ENCODE assay signal across 1 cellular context in the genomic region with DNA sequence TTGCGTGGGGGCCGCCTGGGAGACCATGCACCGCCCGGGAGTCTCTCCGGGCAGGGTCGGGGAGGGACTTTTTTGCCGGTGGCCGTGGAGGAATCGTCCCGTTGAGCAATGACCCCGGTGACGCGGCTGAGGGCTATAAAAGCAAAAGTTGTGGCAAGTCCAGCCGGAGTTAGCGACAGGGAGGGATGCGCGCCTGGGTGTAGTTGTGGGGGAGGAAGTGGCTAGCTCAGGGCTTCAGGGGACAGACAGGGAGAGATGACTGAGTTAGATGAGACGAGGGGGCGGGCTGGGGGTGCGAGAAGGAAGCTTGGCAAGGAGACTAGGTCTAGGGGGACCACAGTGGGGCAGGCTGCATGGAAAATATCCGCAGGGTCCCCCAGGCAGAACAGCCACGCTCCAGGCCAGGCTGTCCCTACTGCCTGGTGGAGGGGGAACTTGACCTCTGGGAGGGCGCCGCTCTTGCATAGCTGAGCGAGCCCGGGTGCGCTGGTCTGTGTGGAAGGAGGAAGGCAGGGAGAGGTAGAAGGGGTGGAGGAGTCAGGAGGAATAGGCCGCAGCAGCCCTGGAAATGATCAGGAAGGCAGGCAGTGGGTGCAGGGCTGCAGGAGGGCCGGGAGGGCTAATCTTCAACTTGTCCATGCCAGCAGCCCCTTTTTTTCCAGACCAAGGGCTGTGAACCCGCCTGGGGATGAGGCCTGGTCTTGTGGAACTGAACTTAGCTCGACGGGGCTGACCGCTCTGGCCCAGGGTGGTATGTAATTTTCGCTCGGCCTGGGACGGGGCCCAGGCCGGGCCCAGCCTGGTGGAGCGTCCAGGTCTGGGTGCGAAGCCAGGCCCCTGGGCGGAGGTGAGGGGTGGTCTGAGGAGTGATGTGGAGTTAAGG.
TF ChIP-seq lines count a peak whose summit lies in the region.

A gene (plus strand): TSS at position 166 of the 883 bp plus-strand sequence.

TF ChIP-seq in liver, 16 proteins besides CTCF, POLR2A, EP300 and RAD21 (continued from another document):
- TF ChIP-seq GABPA (IDR thresholded peaks at IDR 0.05 in 1 of 2, conservative IDR thresholded peaks at IDR 0.05 in 1 of 2), result peak in 1 of 2 donors; percentile 45
- peak; percentile 79 for TF ChIP-seq SP1 (IDR thresholded peaks at IDR 0.05)
